In the genomic region with DNA sequence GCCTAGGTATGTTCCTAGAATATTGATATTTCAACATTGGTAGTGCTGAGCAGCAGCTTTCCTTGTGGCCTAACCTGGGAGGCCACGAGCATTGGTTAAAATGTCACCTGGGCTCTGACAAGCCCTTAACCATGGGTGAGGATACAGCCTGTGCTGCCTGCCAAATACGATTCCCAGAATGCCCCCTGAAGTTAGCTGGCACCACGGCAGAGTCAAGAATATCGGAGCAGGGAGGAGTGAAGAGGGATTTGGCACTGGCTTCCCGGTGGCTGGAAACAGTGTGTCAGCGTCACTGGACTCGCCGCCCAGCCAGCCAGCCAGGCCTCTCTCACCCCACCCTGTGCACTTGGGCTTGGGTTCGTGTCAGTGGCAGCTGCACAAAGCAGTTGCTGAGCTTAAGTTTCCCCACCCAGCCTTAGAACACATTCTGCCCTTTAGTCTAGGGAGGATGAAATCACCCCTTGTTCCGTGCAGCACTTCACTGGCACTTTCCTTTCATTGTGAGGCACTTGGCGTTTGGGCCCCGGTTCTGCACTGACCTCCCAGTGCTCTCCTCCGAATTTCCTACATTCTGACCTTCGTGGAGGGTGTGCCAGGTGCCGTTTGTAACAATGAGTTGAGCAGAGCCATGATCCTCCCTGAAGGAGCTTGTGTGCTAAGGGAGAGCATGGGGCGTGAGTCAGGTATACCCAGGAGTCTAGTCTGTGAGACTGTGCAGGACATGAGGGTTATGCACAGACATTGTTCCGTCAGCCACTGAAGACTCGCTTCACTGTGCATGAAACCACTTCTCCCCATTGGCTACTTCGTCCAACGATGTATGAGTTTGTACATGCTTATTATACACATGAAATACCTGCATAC, we compare ENCODE assay signal across 9 cellular contexts.
DNase-seq lines count a peak whose midpoint lies in the region; ATAC-seq and TF ChIP-seq lines count a peak whose summit lies in the region.
"Had no signal": no experiment of that assay in that cellular context is flagged by ENCODE, and none has a peak within 500 bp of the region (broad histone marks: within the 10 kb centered on the region; RNA-seq: fewer than 3 reads in every experiment).

No MANE protein-coding gene starts in this region.

- DNase-seq in LoVo (ENCODE audit: low spot score) (peak; percentile 39), cardiac fibroblast (ENCODE audit: low read depth in 2 of 2) (peak; percentile 39 to 40), lung (ENCODE audit: low spot score) (peak; percentile 76), stromal cell of bone marrow (ENCODE audit: low read depth) (peak; percentile 63), iPS-NIHi11 (ENCODE audit: low spot score) (no peak), DMS53 treated with DMSO at 0.1 percent for 48 hours (lab: John Stamatoyannopoulos, UW; ENCODE audit: unreplicated experiment) (no peak)

- no peaks in the 10 kb centered on the region for H3K9me3 ChIP-seq in lung (ENCODE audit: control insufficient read depth in 2 of 2, insufficient read depth in 1 of 2, low read length in 1 of 2)
- H3K9me3 ChIP-seq: adrenal gland had no signal

- ATAC-seq in lung (ENCODE audit: insufficient read depth, low FRiP score) (peak; percentile 70), HG02884 (IDR thresholded peaks at IDR 0.05; ENCODE audit: unreplicated experiment) (no peak), GM19397 (IDR thresholded peaks at IDR 0.05; ENCODE audit: unreplicated experiment) (no peak)

- H3K36me3 ChIP-seq in lung (ENCODE audit: control insufficient read depth in 2 of 2, insufficient read depth in 2 of 2, low read length in 2 of 2) = peaks cover 0 to 2% of the 10 kb centered on the region in 2 donors
- H3K36me3 ChIP-seq: adrenal gland had no signal

- no peak for TF ChIP-seq CTCF in cardiac fibroblast (IDR thresholded peaks at IDR 0.05; ENCODE audit: low read depth, low read length)
- no peak for TF ChIP-seq CTCF in lung (IDR thresholded peaks at IDR 0.05; ENCODE audit: control extremely low read depth, extremely low read depth)

- peak overlapping the region; percentile 86 to 94 for H3K27ac ChIP-seq in lung (ENCODE audit: low read depth in 1 of 2, low read length in 1 of 2)

- peaks cover 13 to 26% of the 10 kb centered on the region in 2 donors for H3K4me1 ChIP-seq in lung (ENCODE audit: control insufficient read depth in 2 of 2, insufficient read depth in 2 of 2, low read length in 2 of 2)

- 50 to 70% methylated on average over 20 of the region's 20 CpGs for WGBS in lung, 2 donors

- H3K27me3 ChIP-seq in lung (ENCODE audit: control insufficient read depth, insufficient read depth) = no peaks in the 10 kb centered on the region
- H3K27me3 ChIP-seq: adrenal gland had no signal

- H3K4me3 ChIP-seq in cardiac fibroblast (replicated peaks in 1 of 2; ENCODE audit: low read depth in 2 of 2, low read length in 2 of 2) = no peak overlapping the region
- no peak overlapping the region for H3K4me3 ChIP-seq in lung
- H3K4me3 ChIP-seq: adrenal gland had no signal

Comparison
In these comparisons a context has a peak if more than half of its experiments do, and no peak if none do; other contexts are left out.
1. DNase-seq: peak in LoVo (single experiment), cardiac fibroblast (2 of 2), lung (single experiment) and stromal cell of bone marrow (single experiment); none in iPS-NIHi11 (single experiment) and DMS53 treated with DMSO at 0.1 percent for 48 hours (single experiment).